ENCODE assay signal across 9 cellular contexts in the genomic region with DNA sequence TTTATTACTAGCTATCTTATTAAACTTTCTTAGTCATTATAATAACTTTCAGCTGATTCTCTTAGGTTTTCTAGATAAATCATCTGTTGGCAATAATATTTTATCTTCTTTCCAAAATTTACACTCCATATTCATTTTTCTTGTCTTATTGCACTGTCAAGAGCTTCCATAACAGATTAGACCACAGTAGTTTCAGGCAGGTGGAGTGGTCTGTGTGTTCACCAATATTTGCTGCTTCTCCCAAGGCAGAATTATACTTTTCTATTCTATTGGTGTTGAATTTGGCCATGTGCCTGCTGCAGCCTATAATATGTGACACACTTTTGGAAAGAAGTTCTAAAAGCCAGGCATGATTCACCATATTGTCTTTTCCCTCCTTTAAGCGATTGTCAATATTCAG.
"Had no signal": no experiment of that assay in that cellular context is flagged by ENCODE, and none has a peak within 500 bp of the region (broad histone marks: within the 10 kb centered on the region; RNA-seq: fewer than 3 reads in every experiment).

No MANE protein-coding gene starts in this region.

- H3K4me1 ChIP-seq: HAP-1 had no signal

- H3K4me3 Mint-ChIP-seq: GM23338, H9, HFFc6 had no signal

- H3K27ac Mint-ChIP-seq: GM23338, H9, HFFc6 had no signal

- H3K36me3 ChIP-seq: HAP-1 had no signal

- DNase-seq: GM23248, GOT3, H7, H9, HCEC 1CT, HFFc6 had no signal

- ATAC-seq: GM23338, HCT116 had no signal

- H3K4me3 ChIP-seq: GM23248, GM23338, HAP-1 had no signal

- H3K27ac ChIP-seq: GM23248 had no signal

- H3K4me1 Mint-ChIP-seq: GM23338, H9 had no signal

- H3K9me3 ChIP-seq: HAP-1 had no signal
